ENCODE assay signal across 11 cellular contexts in the genomic region with DNA sequence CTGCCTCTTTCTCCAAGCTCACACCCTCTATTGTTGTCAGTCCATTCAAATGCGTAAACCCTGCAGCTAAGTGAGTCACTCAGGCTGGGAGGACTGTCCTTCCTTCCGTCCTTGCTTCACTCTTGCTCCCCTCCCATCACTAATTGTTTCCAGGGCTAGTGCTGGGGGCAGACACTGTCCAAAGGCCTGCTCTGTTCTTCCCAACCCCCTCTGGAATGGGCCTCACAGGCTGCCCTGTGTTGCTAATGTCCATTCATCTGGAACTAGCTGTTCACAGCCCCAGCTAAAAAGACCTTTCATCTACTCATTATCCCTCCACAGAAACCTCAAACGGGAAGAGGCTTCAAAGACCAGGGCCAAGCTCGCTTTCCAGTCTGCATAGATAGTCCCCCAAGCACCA. TPM values are rescaled to one million over a fixed set of nuclear protein-coding genes. Genes with fewer than 3 reads are reported as not detected.
DNase-seq lines count a peak whose midpoint lies in the region; ATAC-seq and TF ChIP-seq lines count a peak whose summit lies in the region.
"Had no signal": no experiment of that assay in that cellular context is flagged by ENCODE, and none has a peak within 500 bp of the region (broad histone marks: within the 10 kb centered on the region; RNA-seq: fewer than 3 reads in every experiment).

No MANE protein-coding gene starts in this region.

- H3K4me3 ChIP-seq in PC-3 (ENCODE audit: low read length) (no peak overlapping the region), mesendoderm (ENCODE audit: low read length) (no peak overlapping the region)
- H3K4me3 ChIP-seq: pancreas had no signal

- in situ Hi-C loops in GM13976 (cut with MboI; ENCODE audit: low sequenced_read_pairs, unreplicated experiment), result no loop called here

- no peaks in the 10 kb centered on the region for H3K36me3 ChIP-seq in PC-3 (ENCODE audit: low read depth, low read length)
- no peaks in the 10 kb centered on the region for H3K36me3 ChIP-seq in mesendoderm (ENCODE audit: control insufficient read depth, insufficient read depth, low read length)
- H3K36me3 ChIP-seq: pancreas had no signal

- H3K79me2 ChIP-seq in PC-3 (ENCODE audit: low read length) (no peaks in the 10 kb centered on the region), mesendoderm (ENCODE audit: control insufficient read depth, insufficient read depth, low read length) (no peaks in the 10 kb centered on the region)

- no peak overlapping the region for H4K5ac ChIP-seq in mesendoderm (ENCODE audit: low read length)

- no peak overlapping the region for H3K9ac ChIP-seq in PC-3 (ENCODE audit: low read length)
- no peak overlapping the region for H3K9ac ChIP-seq in mesendoderm (ENCODE audit: low read length)

- H2BK15ac ChIP-seq in mesendoderm (replicated peaks; ENCODE audit: low read depth), result no peak overlapping the region

- DNase-seq in Daoy (ENCODE audit: low read depth) (peak; percentile 70), PC-3 (peak; percentile 74), mesendoderm (peak; percentile 90), globus pallidus (ENCODE audit: low spot score) (no peak), SW 1271 (lab: John Stamatoyannopoulos, UW) (no peak), GM13976 (ENCODE audit: low spot score) (no peak), GM10266 (ENCODE audit: extremely low spot score) (no peak)
- DNase-seq: CD4-positive, alpha-beta memory T cell; pancreas; stimulated activated CD4-positive, alpha-beta T cell treated with anti-CD3 and anti-CD28 coated beads, Interleukin-4, amount 100 ng/mL, for 4 hours had no signal

- H4K8ac ChIP-seq in mesendoderm (ENCODE audit: low read depth, low read length), result no peak overlapping the region

- no CpG with 5 or more reads among the region's 4 CpGs for WGBS in mesendoderm (ENCODE audit: extremely low coverage, insufficient coverage, low lambda C conversion rate)

- POLR2A ChIA-PET in PC-3 (lab: Charles Lee; ENCODE audit: unreplicated experiment), result interaction anchor here (0.5 to 0.6 kb wide), 2 partner anchors 32 to 492 kb away, joined by 3 to 4 read pairs; partner anchors contain the start of gene NRP2

- H3K23ac ChIP-seq in mesendoderm (ENCODE audit: low read length), result no peak overlapping the region

- BruUV-seq in PC-3 (replicated peaks; lab: Mats Ljungman, UMichigan), result no TSS peak

- peak overlapping the region; percentile 16; the same call in 1 of the 2 replicates for H3K27ac ChIP-seq in PC-3 (ENCODE audit: low read length)
- no peak overlapping the region for H3K27ac ChIP-seq in mesendoderm (ENCODE audit: low read depth, low read length)
- H3K27ac ChIP-seq: pancreas had no signal

- intact Hi-C loops in PC-3 (cut with micrococcal nuclease), result no loop called here

- no peak overlapping the region for H2BK120ac ChIP-seq in mesendoderm (ENCODE audit: low read depth, low read length)

- peak overlapping the region; percentile 62 for H3K56ac ChIP-seq in mesendoderm (ENCODE audit: low read length)

- no peak overlapping the region for H2AFZ ChIP-seq in PC-3 (ENCODE audit: low read length)

- TF ChIP-seq CTCF in PC-3 (conservative IDR thresholded peaks at IDR 0.05; ENCODE audit: low read depth, low read length) (no peak), GM13976 (IDR thresholded peaks at IDR 0.05; ENCODE audit: borderline replicate concordance, control extremely low read depth, extremely low read depth, insufficient read depth, missing control alignments) (no peak), GM10266 (IDR thresholded peaks at IDR 0.05; ENCODE audit: control insufficient read depth, insufficient read depth, low read depth, missing control alignments) (no peak)

- H2BK5ac ChIP-seq in mesendoderm (ENCODE audit: low read length), result no peak overlapping the region

- CTCF ChIA-PET in PC-3 (lab: Charles Lee), result no interaction called here

- H3K9me3 ChIP-seq in PC-3 (ENCODE audit: low read length), result no peaks in the 10 kb centered on the region
- H3K9me3 ChIP-seq: pancreas had no signal

- H3K79me1 ChIP-seq in mesendoderm (ENCODE audit: low read length), result no peaks in the 10 kb centered on the region

- H3K18ac ChIP-seq in mesendoderm (ENCODE audit: low read length), result no peak overlapping the region

- no peak overlapping the region for H3K4me2 ChIP-seq in PC-3 (ENCODE audit: low read length)
- no peak overlapping the region for H3K4me2 ChIP-seq in mesendoderm (ENCODE audit: low read length)

- H3F3A ChIP-seq in PC-3 (ENCODE audit: low read length, unreplicated experiment), result no peaks in the 10 kb centered on the region

- H3K4me1 ChIP-seq in PC-3 (ENCODE audit: insufficient read depth, low read length), result peaks cover 16% of the 10 kb centered on the region
- H3K4me1 ChIP-seq in mesendoderm (ENCODE audit: control insufficient read depth, low read depth, low read length), result peaks cover 2% of the 10 kb centered on the region
- H3K4me1 ChIP-seq: pancreas had no signal

- no peaks in the 10 kb centered on the region for H3K27me3 ChIP-seq in PC-3 (ENCODE audit: low read length)
- no peaks in the 10 kb centered on the region for H3K27me3 ChIP-seq in mesendoderm (ENCODE audit: insufficient read depth, low read length, poor library complexity)
- H3K27me3 ChIP-seq: pancreas had no signal

- H2AK5ac ChIP-seq in mesendoderm (ENCODE audit: low read length), result no peak overlapping the region

- H3K9me2 ChIP-seq in PC-3 (replicated peaks; ENCODE audit: low read length), result no peaks in the 10 kb centered on the region

- ATAC-seq in PC-3 (peak; percentile 95), esophagus mucosa (peak; percentile 96)

- no peaks in the 10 kb centered on the region for H4K20me1 ChIP-seq in PC-3 (ENCODE audit: low read length)

- no peak overlapping the region for H3K4ac ChIP-seq in mesendoderm (ENCODE audit: low read depth, low read length)

RNA-seq across cellular contexts. Expression of gene NRP2, which starts 31.9 kb away (rescaled TPM):
- 108 and 115 TPM in 2 replicates for total RNA-seq in Daoy (2014; rRNA removed; shearing (Covaris generic))
- total RNA-seq in PC-3 (2014; rRNA removed), result 18.3 and 19.9 TPM in 2 replicates
- 20.0 TPM for total RNA-seq in esophagus mucosa
- 25.9 TPM for polyA plus RNA-seq in mesendoderm (2013, experiment 1 of 2)
- 23.7 TPM for polyA plus RNA-seq in mesendoderm (2013, experiment 2 of 2)
- polyA plus RNA-seq: CD4-positive, alpha-beta memory T cell had no signal

Comparison
In these comparisons a context has a peak if more than half of its experiments do, and no peak if none do; other contexts are left out.
1. DNase-seq: peak in Daoy (single experiment), PC-3 (single experiment) and mesendoderm (single experiment); none in globus pallidus (single experiment), SW 1271 (0 of 2), GM13976 (single experiment) and GM10266 (single experiment).